12 cellular contexts compared by ENCODE assay signal in the genomic region with DNA sequence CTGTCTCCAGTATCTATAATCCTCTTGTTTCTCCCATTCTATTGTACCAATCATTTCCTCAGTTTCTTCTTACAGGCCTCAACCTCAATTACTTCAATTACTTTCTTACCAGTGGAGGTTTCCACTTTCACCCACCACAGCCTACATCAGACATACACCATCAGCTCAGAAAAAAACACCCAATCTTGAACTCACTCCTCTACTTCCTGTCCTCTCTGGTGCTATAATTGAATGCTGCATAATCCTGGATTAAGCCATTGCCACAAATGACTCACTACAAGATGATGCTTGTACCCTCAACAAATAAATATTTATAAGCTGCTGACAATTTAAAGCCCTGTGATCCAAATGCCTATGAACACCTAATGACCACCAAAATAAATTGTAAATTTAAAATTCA. TPM values are rescaled to one million over a fixed set of nuclear protein-coding genes. Genes with fewer than 3 reads are reported as not detected.
DNase-seq lines count a peak whose midpoint lies in the region; ATAC-seq and TF ChIP-seq lines count a peak whose summit lies in the region.
"Had no signal": no experiment of that assay in that cellular context is flagged by ENCODE, and none has a peak within 500 bp of the region (broad histone marks: within the 10 kb centered on the region; RNA-seq: fewer than 3 reads in every experiment).

No MANE protein-coding gene starts in this region.

- DNase-seq in AG08395 (ENCODE audit: low spot score) = peak; percentile 60
- DNase-seq in SK-N-SH = no peak
- peak; percentile 39 for DNase-seq in fibroblast of pulmonary artery (ENCODE audit: low read depth)
- DNase-seq in HuH-7.5 (ENCODE audit: low spot score) = no peak
- DNase-seq in type B pancreatic cell (ENCODE audit: extremely low spot score, unreplicated experiment) = no peak
- DNase-seq in islet precursor cell = no peak
- no peak for DNase-seq in NCI-H2196 (lab: John Stamatoyannopoulos, UW; ENCODE audit: unreplicated experiment)
- DNase-seq: C1 segment of cervical spinal cord, left ventricle myocardium superior, NCI-H1436 had no signal

- no peak overlapping the region for H3K27ac Mint-ChIP-seq in type B pancreatic cell

- no peaks in the 10 kb centered on the region for H3K36me3 ChIP-seq in SK-N-SH (replicated peaks in 1 of 2; ENCODE audit: control insufficient read depth in 1 of 2, insufficient read depth in 2 of 2, low read length in 1 of 2)

- H3K36me3 Mint-ChIP-seq in type B pancreatic cell = peaks cover 7% of the 10 kb centered on the region

- no peaks in the 10 kb centered on the region for H3K9me3 Mint-ChIP-seq in type B pancreatic cell

- no peaks in the 10 kb centered on the region for H3K27me3 ChIP-seq in SK-N-SH (ENCODE audit: insufficient read depth)

- no peak overlapping the region for H2AFZ ChIP-seq in SK-N-SH (ENCODE audit: low read depth)

- peaks cover 91% of the 10 kb centered on the region for H4K20me1 ChIP-seq in SK-N-SH (ENCODE audit: insufficient read depth)

- H3K9ac ChIP-seq in SK-N-SH = no peak overlapping the region

- no peaks in the 10 kb centered on the region for H3K9me3 ChIP-seq in SK-N-SH

- peaks cover 4 to 6% of the 10 kb centered on the region in 2 experiments; a peak in 3 of 4 replicates for H3K4me1 ChIP-seq in SK-N-SH (ENCODE audit: control insufficient read depth in 1 of 2, insufficient read depth in 2 of 2, low read depth in 1 of 2, low read length in 1 of 2)

- POLR2A ChIA-PET in SK-N-SH (lab: Yijun Ruan, JAX) = no interaction called here

- no peak overlapping the region for H3K27ac ChIP-seq in SK-N-SH (ENCODE audit: low read depth in 2 of 2, low read length in 1 of 2)

- ATAC-seq in GM21529 (IDR thresholded peaks at IDR 0.05; ENCODE audit: unreplicated experiment) = peak; percentile 46
- ATAC-seq: Panc1 had no signal

- no peak overlapping the region for H3K4me3 ChIP-seq in SK-N-SH (ENCODE audit: low read depth in 2 of 2, low read length in 1 of 2)
- no peak overlapping the region for H3K4me3 ChIP-seq in fibroblast of pulmonary artery (replicated peaks; ENCODE audit: low read depth, low read length)

- no peak for TF ChIP-seq RAD21 in SK-N-SH (IDR thresholded peaks at IDR 0.05; ENCODE audit: low read length)

- H3K79me2 ChIP-seq in SK-N-SH (ENCODE audit: insufficient read depth) = peaks cover 100% of the 10 kb centered on the region

- CTCF ChIA-PET in SK-N-SH (lab: Yijun Ruan, JAX) = interaction anchor here (0.8 to 4.1 kb wide), 6 partner anchors 8 to 302 kb away, joined by 3 to 25 read pairs (median 4); a partner anchor contains a TSS

- no peaks in the 10 kb centered on the region for H3K27me3 Mint-ChIP-seq in type B pancreatic cell

- H3K4me3 Mint-ChIP-seq in type B pancreatic cell = no peak overlapping the region

- TF ChIP-seq EP300 in SK-N-SH (IDR thresholded peaks at IDR 0.05; ENCODE audit: borderline replicate concordance in 1 of 2, low read depth in 1 of 2, low read length in 1 of 2) = no peak

- H3K4me1 Mint-ChIP-seq in type B pancreatic cell (ENCODE audit: unreplicated experiment) = peaks cover 39% of the 10 kb centered on the region

- H3F3A ChIP-seq in SK-N-SH (replicated peaks; ENCODE audit: insufficient read depth) = no peaks in the 10 kb centered on the region

- no peaks in the 10 kb centered on the region for H3K9me2 ChIP-seq in SK-N-SH

- no peak for TF ChIP-seq CTCF in SK-N-SH (IDR thresholded peaks at IDR 0.05)
- no peak for TF ChIP-seq CTCF in fibroblast of pulmonary artery (IDR thresholded peaks at IDR 0.05; ENCODE audit: low read length, missing control alignments)
- TF ChIP-seq CTCF in type B pancreatic cell (conservative IDR thresholded peaks at IDR 0.05) = no peak

- H3K4me2 ChIP-seq in SK-N-SH = no peak overlapping the region

TF ChIP-seq in SK-N-SH, 30 proteins besides CTCF, POLR2A, EP300 and RAD21:
- peak; percentile 20; the same call in 1 of the 2 replicates for TF ChIP-seq FOSL2 (IDR thresholded peaks at IDR 0.05; ENCODE audit: borderline replicate concordance, low read depth)
- no peak for TF ChIP-seq JUND (IDR thresholded peaks at IDR 0.05)

RNA-seq across cellular contexts. Expression of a gene that starts 18.5 kb away (rescaled TPM):
- 25.9 and 36.2 TPM in 2 replicates for polyA plus RNA-seq in SK-N-SH (2012; rRNA removed)
- polyA plus RNA-seq in SK-N-SH (2012; cell fraction: cytosol; rRNA removed) = 32.7 and 34.4 TPM in 2 replicates
- 20.1 and 54.3 TPM in 2 replicates for polyA plus RNA-seq in SK-N-SH (2012; cell fraction: nucleus; rRNA removed)
- 50.7 and 59.2 TPM in 2 replicates for total RNA-seq in type B pancreatic cell (ENCODE audit: low replicate concordance)

Comparison
In these comparisons a context has a peak if more than half of its experiments do, and no peak if none do; other contexts are left out.
1. DNase-seq: peak in AG08395 (single experiment) and fibroblast of pulmonary artery (single experiment); none in SK-N-SH (single experiment), HuH-7.5 (single experiment), type B pancreatic cell (single experiment), islet precursor cell (single experiment) and NCI-H2196 (single experiment).